ENCODE assay signal across 9 cellular contexts in genomic region chr5:173329370-173330150, GRCh38. TPM values are rescaled to one million over a fixed set of nuclear protein-coding genes. Genes with fewer than 3 reads are reported as not detected.
DNase-seq lines count a peak whose midpoint lies in the region; ATAC-seq and TF ChIP-seq lines count a peak whose summit lies in the region.
"Had no signal": no experiment of that assay in that cellular context is flagged by ENCODE, and none has a peak within 500 bp of the region (broad histone marks: within the 10 kb centered on the region; RNA-seq: fewer than 3 reads in every experiment).

No MANE protein-coding gene starts in this region.

- no peaks in the 10 kb centered on the region for H3K9me3 ChIP-seq in T-helper 17 cell (ENCODE audit: control insufficient read depth, low read length, poor library complexity, severe bottlenecking)

- TF ChIP-seq CTCF in fibroblast of the aortic adventitia (IDR thresholded peaks at IDR 0.05; ENCODE audit: insufficient read depth, low read length) = no peak

- peak overlapping the region in 2 of 21 experiments; percentile 33 to 63 for H3K27ac ChIP-seq in skin epidermis

- H3K4me3 Mint-ChIP-seq in T-helper 17 cell = peak overlapping the region; percentile 62

- H3K4me3 ChIP-seq in fibroblast of the aortic adventitia (ENCODE audit: low read depth, low read length) (peak overlapping the region; percentile 90), skin epidermis (peak overlapping the region; percentile 22 to 41 (median 31))

- DNase-seq in NCI-H2171 treated with DMSO at 0.1 percent for 48 hours (lab: John Stamatoyannopoulos, UW) (peak; percentile 31), NCI-H2171 (lab: John Stamatoyannopoulos, UW) (no peak), T-helper 17 cell (no peak), fibroblast of the aortic adventitia (ENCODE audit: low read depth) (no peak), putamen (ENCODE audit: low spot score) (no peak), HK-2 (ENCODE audit: unreplicated experiment) (no peak)
- DNase-seq: CD4-positive, CD25-positive, alpha-beta regulatory T cell had no signal

- ATAC-seq in HG03108 (IDR thresholded peaks at IDR 0.05; ENCODE audit: unreplicated experiment) = peak; percentile 30
- ATAC-seq in T-helper 17 cell = no peak

- no peak overlapping the region for H3K27ac Mint-ChIP-seq in T-helper 17 cell
- H3K27ac Mint-ChIP-seq: CD4-positive, CD25-positive, alpha-beta regulatory T cell had no signal

- H3K4me1 Mint-ChIP-seq in T-helper 17 cell = peaks cover 23% of the 10 kb centered on the region

- peaks cover 71% of the 10 kb centered on the region for H3K27me3 Mint-ChIP-seq in T-helper 17 cell

- peaks cover 4% of the 10 kb centered on the region for H3K36me3 Mint-ChIP-seq in T-helper 17 cell (ENCODE audit: low read depth)
- H3K36me3 Mint-ChIP-seq: CD4-positive, CD25-positive, alpha-beta regulatory T cell had no signal

RNA-seq across cellular contexts. Expression of gene STC2, which starts 1.3 kb away (rescaled TPM):
- total RNA-seq in T-helper 17 cell (not detected), fibroblast of the aortic adventitia (ENCODE audit: low replicate concordance) (48.3 and 400 TPM in 2 replicates)
- total RNA-seq: CD4-positive, CD25-positive, alpha-beta regulatory T cell had no signal

Comparison
In these comparisons a context has a peak if more than half of its experiments do, and no peak if none do; other contexts are left out.
1. RNA of gene STC2, which starts 1.3 kb away (total RNA-seq): 48.3 to 400 TPM in fibroblast of the aortic adventitia; not detected in T-helper 17 cell; every median in the first group is over 10 times any median in the second.